ENCODE assay signal across 1 cellular context in genomic region chr11:96229354-96229973, GRCh38.
TF ChIP-seq lines count a peak whose summit lies in the region.

No MANE protein-coding gene starts in this region.

TF ChIP-seq in WTC11, 78 proteins besides CTCF, POLR2A, EP300 and RAD21 (continued from another document):
- TF ChIP-seq, protein P1, sequence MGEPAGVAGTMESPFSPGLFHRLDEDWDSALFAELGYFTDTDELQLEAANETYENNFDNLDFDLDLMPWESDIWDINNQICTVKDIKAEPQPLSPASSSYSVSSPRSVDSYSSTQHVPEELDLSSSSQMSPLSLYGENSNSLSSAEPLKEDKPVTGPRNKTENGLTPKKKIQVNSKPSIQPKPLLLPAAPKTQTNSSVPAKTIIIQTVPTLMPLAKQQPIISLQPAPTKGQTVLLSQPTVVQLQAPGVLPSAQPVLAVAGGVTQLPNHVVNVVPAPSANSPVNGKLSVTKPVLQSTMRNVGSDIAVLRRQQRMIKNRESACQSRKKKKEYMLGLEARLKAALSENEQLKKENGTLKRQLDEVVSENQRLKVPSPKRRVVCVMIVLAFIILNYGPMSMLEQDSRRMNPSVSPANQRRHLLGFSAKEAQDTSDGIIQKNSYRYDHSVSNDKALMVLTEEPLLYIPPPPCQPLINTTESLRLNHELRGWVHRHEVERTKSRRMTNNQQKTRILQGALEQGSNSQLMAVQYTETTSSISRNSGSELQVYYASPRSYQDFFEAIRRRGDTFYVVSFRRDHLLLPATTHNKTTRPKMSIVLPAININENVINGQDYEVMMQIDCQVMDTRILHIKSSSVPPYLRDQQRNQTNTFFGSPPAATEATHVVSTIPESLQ (CRISPR knock-in tag; IDR thresholded peaks at IDR 0.05), result no peak
- TF ChIP-seq ZBTB21 (CRISPR knock-in tag; IDR thresholded peaks at IDR 0.05; ENCODE audit: borderline replicate concordance) (no peak), GTF2I (CRISPR knock-in tag; conservative IDR thresholded peaks at IDR 0.05) (no peak)
TF ChIP-seq in WTC11: peak in this region for 0.
